ENCODE assay signal across 30 cellular contexts in genomic region chr17:68190495-68190894, GRCh38.
"Had no signal": no experiment of that assay in that cellular context is flagged by ENCODE, and none has a peak within 500 bp of the region (broad histone marks: within the 10 kb centered on the region; RNA-seq: fewer than 3 reads in every experiment).

No MANE protein-coding gene starts in this region.

- H3K4me3 ChIP-seq: esophagus squamous epithelium had no signal

- DNase-seq: activated B cell treated with CpG ODN at 0.5 μM for 24 hours; activated CD4-positive, alpha-beta memory T cell treated with anti-CD3 and anti-CD28 coated beads, Interleukin-2, amount 10 ng/mL, durations not matched to agents 7 days and 5 days; activated CD4-positive, alpha-beta T cell treated with anti-CD3 and anti-CD28 coated beads for 48 hours; activated CD4-positive, alpha-beta T cell treated with anti-CD3 and anti-CD28 coated beads, Interleukin-2, amount 50 U/mL, for 4 hours; activated CD8-positive, alpha-beta memory T cell treated with anti-CD3 and anti-CD28 coated beads, Interleukin-2, amount 50 U/mL, for 48 hours; activated effector memory CD4-positive, alpha-beta T cell treated with Interleukin-2 at 50 U/mL for 16 hours; activated gamma-delta T cell treated with Interleukin-2 at 50 U/mL for 16 hours; activated naive CD4-positive, alpha-beta T cell treated with anti-CD3 and anti-CD28 coated beads, Interleukin-2, amount 50 U/mL, for 16 hours; activated naive CD4-positive, alpha-beta T cell treated with Interleukin-2 at 50 U/mL for 16 hours; activated T-cell treated with anti-CD3 and anti-CD28 coated beads for 4 hours; activated T-cell treated with anti-CD3 and anti-CD28 coated beads, Interleukin-2, amount 50 U/mL, for 24 hours; activated T-cell treated with anti-CD3 and anti-CD28 coated beads, Interleukin-2, amount 50 U/mL, for 72 hours; amniotic stem cell; anterior cingulate cortex; brain microvascular endothelial cell; cortex of kidney; dermis blood vessel endothelial cell; effector CD4-positive, alpha-beta T cell; esophagus squamous epithelium; T-cell; T1000; WERI-Rb-1 had no signal

- H3K27ac Mint-ChIP-seq: activated B cell treated with CpG ODN at 0.5 μM for 24 hours; activated CD4-positive, alpha-beta memory T cell treated with anti-CD3 and anti-CD28 coated beads, Interleukin-2, amount 10 ng/mL, durations not matched to agents 7 days and 5 days; activated naive CD8-positive, alpha-beta T cell; activated T-cell treated with anti-CD3 and anti-CD28 coated beads, Interleukin-2, amount 50 U/mL, for 72 hours; T-helper 1 cell treated with Interleukin-12 subunit alpha and Interleukin-12 subunit beta and Interleukin-4 antibody, amounts not matched to agents 30 μg/mL and 1 μg/mL, for 36 hours; T-helper 2 cell treated with Interferon-gamma antibody and Interleukin-4, amounts not matched to agents 5 μg/mL and 100 μg/mL, for 36 hours had no signal

- H3K27me3 Mint-ChIP-seq: activated B cell treated with CpG ODN at 0.5 μM for 24 hours had no signal

- H3K36me3 ChIP-seq: brain microvascular endothelial cell, esophagus squamous epithelium, WERI-Rb-1 had no signal

- H3K9me3 ChIP-seq: esophagus squamous epithelium had no signal

- H3K9me3 Mint-ChIP-seq: activated B cell treated with CpG ODN at 0.5 μM for 24 hours; activated CD4-positive, alpha-beta memory T cell treated with anti-CD3 and anti-CD28 coated beads, Interleukin-2, amount 10 ng/mL, durations not matched to agents 7 days and 5 days; activated T-cell treated with anti-CD3 and anti-CD28 coated beads, Interleukin-2, amount 50 U/mL, for 24 hours; activated T-cell treated with anti-CD3 and anti-CD28 coated beads, Interleukin-2, amount 50 U/mL, for 72 hours; T-cell; T-helper 1 cell treated with Interleukin-12 subunit alpha and Interleukin-12 subunit beta and Interleukin-4 antibody, amounts not matched to agents 30 μg/mL and 1 μg/mL, for 36 hours; T-helper 2 cell treated with Interferon-gamma antibody and Interleukin-4, amounts not matched to agents 5 μg/mL and 100 μg/mL, for 36 hours had no signal

- H3K4me3 Mint-ChIP-seq: activated B cell treated with CpG ODN at 0.5 μM for 24 hours; activated CD4-positive, alpha-beta memory T cell treated with anti-CD3 and anti-CD28 coated beads, Interleukin-2, amount 10 ng/mL, durations not matched to agents 7 days and 5 days; activated naive CD8-positive, alpha-beta T cell; activated T-cell treated with anti-CD3 and anti-CD28 coated beads, Interleukin-2, amount 50 U/mL, for 24 hours; activated T-cell treated with anti-CD3 and anti-CD28 coated beads, Interleukin-2, amount 50 U/mL, for 72 hours; T-cell; T-helper 1 cell treated with Interleukin-12 subunit alpha and Interleukin-12 subunit beta and Interleukin-4 antibody, amounts not matched to agents 30 μg/mL and 1 μg/mL, for 36 hours; T-helper 2 cell treated with Interferon-gamma antibody and Interleukin-4, amounts not matched to agents 5 μg/mL and 100 μg/mL, for 36 hours had no signal

- FAIRE-seq: astrocyte, bronchial epithelial cell, endothelial cell of umbilical vein had no signal

- H3K36me3 Mint-ChIP-seq: activated naive CD8-positive, alpha-beta T cell; T-cell had no signal

- H3K27ac ChIP-seq: brain microvascular endothelial cell, epithelial cell of prostate, esophagus squamous epithelium, WERI-Rb-1 had no signal

- ATAC-seq: activated CD4-positive, CD25-positive, alpha-beta regulatory T cell treated with anti-CD3 and anti-CD28 coated beads, Interleukin-2, amount 50 U/mL, for 24 hours; activated T-cell treated with anti-CD3 and anti-CD28 coated beads, Interleukin-2, amount 50 U/mL, for 72 hours; T-cell had no signal
